8 cellular contexts compared by ENCODE assay signal in genomic region chr12:88035271-88035906, GRCh38. TPM values are rescaled to one million over a fixed set of nuclear protein-coding genes. Genes with fewer than 3 reads are reported as not detected.
A peak's percentile ranks its signal among the peaks of the same experiment; 100 is the strongest.
DNase-seq lines count a peak whose midpoint lies in the region; ATAC-seq, FAIRE-seq and TF ChIP-seq lines count a peak whose summit lies in the region.

No MANE protein-coding gene starts in this region.

- H2AFZ ChIP-seq in endothelial cell of umbilical vein (ENCODE audit: low read depth, low read length): peak overlapping the region; percentile 79

- H3K9me1 ChIP-seq in endothelial cell of umbilical vein (replicated peaks; ENCODE audit: control insufficient read depth, extremely low read depth, insufficient read depth, low read length): no peaks in the 10 kb centered on the region

- H3K9me3 ChIP-seq in endothelial cell of umbilical vein (replicated peaks; ENCODE audit: control insufficient read depth, insufficient read depth, low read length): no peaks in the 10 kb centered on the region

- peaks cover 13% of the 10 kb centered on the region for H3K4me1 ChIP-seq in endothelial cell of umbilical vein (ENCODE audit: control insufficient read depth, extremely low read depth, insufficient read depth, low read length)

- peak; percentile 76 for FAIRE-seq in endothelial cell of umbilical vein (lab: Jason Lieb, UNC)

- no peaks in the 10 kb centered on the region for H4K20me1 ChIP-seq in endothelial cell of umbilical vein (replicated peaks; ENCODE audit: control insufficient read depth, extremely low read depth, insufficient read depth, low read length)

- CTCF ChIA-PET in endothelial cell of umbilical vein (lab: Charles Lee): interaction anchor here (1.1 kb wide), 2 partner anchors 17 to 44 kb away, joined by 3 to 4 read pairs; no protein-coding TSS in a partner anchor

- peaks cover 47% of the 10 kb centered on the region for H3K79me2 ChIP-seq in endothelial cell of umbilical vein (ENCODE audit: control insufficient read depth, insufficient read depth, low read length)

- ATAC-seq in GM21390 (IDR thresholded peaks at IDR 0.05; ENCODE audit: unreplicated experiment): peak; percentile 100

- peak; percentile 90 for TF ChIP-seq POLR2A in endothelial cell of umbilical vein (IDR thresholded peaks at IDR 0.05; ENCODE audit: low read depth, low read length)

- intact Hi-C loops in endothelial cell of umbilical vein (cut with micrococcal nuclease): no loop called here

- peak overlapping the region; percentile 48 to 90 (median 63) for H3K4me3 ChIP-seq in endothelial cell of umbilical vein (replicated peaks in 1 of 3; ENCODE audit: insufficient read depth in 1 of 3, low read depth in 1 of 3, low read length in 3 of 3)

- POLR2A ChIA-PET in endothelial cell of umbilical vein (lab: Charles Lee): no interaction called here

- H3K36me3 ChIP-seq in endothelial cell of umbilical vein (ENCODE audit: control insufficient read depth in 2 of 2, extremely low read depth in 1 of 2, insufficient read depth in 2 of 2, low read length in 2 of 2): no peaks in the 10 kb centered on the region

- H3K27me3 ChIP-seq in endothelial cell of umbilical vein (ENCODE audit: control insufficient read depth in 2 of 2, insufficient read depth in 2 of 2, low read length in 2 of 2): no peaks in the 10 kb centered on the region

- H3K27ac ChIP-seq in endothelial cell of umbilical vein (ENCODE audit: insufficient read depth, low read depth, low read length): peak overlapping the region; percentile 17

- peak; percentile 73 for DNase-seq in Caki2 (ENCODE audit: low read depth)
- DNase-seq in HUDEP-2 (lab: John Stamatoyannopoulos, UW; ENCODE audit: unreplicated experiment in 76 of 76): peak in 74 of 76 experiments; percentile 15 to 91 (median 78)
- DNase-seq in NOMO-1 treated with dmso at 0.1 percent for 144 hours (lab: John Stamatoyannopoulos, UW; ENCODE audit: unreplicated experiment): peak; percentile 76
- DNase-seq in activated CD8-positive, alpha-beta memory T cell treated with anti-CD3 and anti-CD28 coated beads, Interleukin-2, amount 50 U/mL, for 1 hour (ENCODE audit: extremely low read depth): peak; percentile 52
- DNase-seq in endothelial cell of umbilical vein (ENCODE audit: low read depth, low spot score): peak; percentile 90
- DNase-seq in midbrain (lab: John Stamatoyannopoulos, UW): peak; percentile 94
- peak; percentile 83 to 84 for DNase-seq in stimulated activated CD8-positive, alpha-beta memory T cell treated with anti-CD3 and anti-CD28 coated beads, Interleukin-15, amount 100 ng/mL, for 48 hours (ENCODE audit: low read depth in 2 of 2)

- dilution Hi-C loops in endothelial cell of umbilical vein (cut with MboI; ENCODE audit: extremely low pct_ligation_motif_present, low sequenced_read_pairs): no loop called here

- H3K4me2 ChIP-seq in endothelial cell of umbilical vein (ENCODE audit: insufficient read depth, low read length): peak overlapping the region; percentile 96

- in situ Hi-C loops in Caki2 (cut with HindIII; ENCODE audit: low pct_unique_long_range_greater_than_20kb, low sequenced_read_pairs): no loop called here

- H3K9ac ChIP-seq in endothelial cell of umbilical vein (replicated peaks; ENCODE audit: extremely low read depth, insufficient read depth, low read length): peak overlapping the region; percentile 70

- TF ChIP-seq CTCF in endothelial cell of umbilical vein (IDR thresholded peaks at IDR 0.05; ENCODE audit: extremely low read depth in 1 of 2, insufficient read depth in 1 of 2, low read depth in 1 of 2, low read length in 2 of 2): no peak

- BruUV-seq in endothelial cell of umbilical vein (replicated peaks; lab: Mats Ljungman, UMichigan): no TSS peak

TF ChIP-seq in endothelial cell of umbilical vein, 7 proteins besides CTCF, POLR2A, EP300 and RAD21:
- TF ChIP-seq MYC (IDR thresholded peaks at IDR 0.05; ENCODE audit: low read depth, low read length): peak; percentile 56
- TF ChIP-seq FOS (IDR thresholded peaks at IDR 0.05; ENCODE audit: borderline replicate concordance, insufficient read depth, low read length): no peak
- no peak for TF ChIP-seq EZH2 (IDR thresholded peaks at IDR 0.05; ENCODE audit: borderline replicate concordance, low read depth, low read length, severe bottlenecking)
- TF ChIP-seq JUN (IDR thresholded peaks at IDR 0.05; ENCODE audit: borderline replicate concordance, insufficient read depth, insufficient read length, low read depth): no peak
- TF ChIP-seq POLR2AphosphoS5 (IDR thresholded peaks at IDR 0.05; ENCODE audit: insufficient read depth, low read depth, low read length): peak; percentile 91
- TF ChIP-seq, protein P1, sequence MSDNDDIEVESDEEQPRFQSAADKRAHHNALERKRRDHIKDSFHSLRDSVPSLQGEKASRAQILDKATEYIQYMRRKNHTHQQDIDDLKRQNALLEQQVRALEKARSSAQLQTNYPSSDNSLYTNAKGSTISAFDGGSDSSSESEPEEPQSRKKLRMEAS (IDR thresholded peaks at IDR 0.05; ENCODE audit: insufficient read depth, insufficient read length): peak; percentile 68
- TF ChIP-seq GATA2 (IDR thresholded peaks at IDR 0.05; ENCODE audit: insufficient read depth, insufficient read length, low read depth, low read length): no peak
TF ChIP-seq in endothelial cell of umbilical vein: peak in this region for 3.

RNA-seq across cellular contexts. Expression of gene C12orf50, which starts 6.2 kb away (rescaled TPM):
- total RNA-seq in Caki2 (2014; rRNA removed; shearing (Covaris generic); ENCODE audit: low replicate concordance): not detected in 2 replicates
- total RNA-seq in endothelial cell of umbilical vein: 0.30 and 0.31 TPM in 2 replicates
- polyA plus RNA-seq in endothelial cell of umbilical vein: not detected in 2 replicates
- polyA plus RNA-seq in endothelial cell of umbilical vein (2011; cell fraction: cytosol; rRNA removed): not detected in 2 replicates
- polyA plus RNA-seq in endothelial cell of umbilical vein (2011; cell fraction: nucleus; rRNA removed): 0.03 and 0.21 TPM in 2 replicates
- polyA plus RNA-seq in endothelial cell of umbilical vein (2012): not detected in 2 replicates
- polyA minus RNA-seq in endothelial cell of umbilical vein: not detected in 2 replicates
- polyA minus RNA-seq in endothelial cell of umbilical vein (2011; cell fraction: cytosol; rRNA and poly(A)+ RNA removed): not detected
- 0.63 and 0.87 TPM in 2 replicates for polyA minus RNA-seq in endothelial cell of umbilical vein (2011; cell fraction: nucleus; rRNA and poly(A)+ RNA removed)

Comparison
In these comparisons a context has a peak if more than half of its experiments do, and no peak if none do; other contexts are left out.
1. Peak in every context shown above with its lines: DNase-seq, ATAC-seq, H3K4me3 ChIP-seq and H3K27ac ChIP-seq.